In the genomic region with DNA sequence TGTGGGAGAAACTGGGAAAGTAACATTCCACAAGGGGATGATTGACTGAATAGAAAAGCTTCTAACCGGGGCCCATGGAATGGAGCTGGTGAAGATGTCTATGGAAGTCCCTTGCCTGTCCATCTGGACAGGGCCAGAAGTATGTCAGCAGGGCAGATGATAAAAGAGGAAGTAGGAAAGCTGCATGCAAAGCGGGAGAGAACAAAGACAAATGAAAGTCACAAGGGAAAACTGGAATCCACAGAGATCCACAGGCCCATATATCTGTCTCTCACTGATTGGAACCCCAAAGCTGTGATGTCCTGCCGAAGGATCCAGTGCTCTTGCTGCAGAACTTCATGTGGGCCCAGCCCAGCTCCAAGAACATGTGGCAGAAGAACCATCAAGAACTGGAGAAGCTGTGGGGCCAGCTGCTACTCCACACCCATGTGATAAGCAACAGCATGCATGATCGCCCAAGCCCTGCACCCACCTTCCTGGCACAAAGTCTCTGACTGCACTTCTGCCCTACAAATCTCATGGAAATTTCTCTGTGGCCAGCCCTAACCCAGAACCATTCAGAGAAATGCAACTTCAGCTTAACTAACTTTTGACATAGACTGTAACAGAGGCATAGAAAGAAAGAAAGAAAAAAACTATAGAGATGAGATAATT, we compare ENCODE assay signal across 14 cellular contexts.
DNase-seq lines count a peak whose midpoint lies in the region; ATAC-seq and FAIRE-seq lines count a peak whose summit lies in the region.
"Had no signal": no experiment of that assay in that cellular context is flagged by ENCODE, and none has a peak within 500 bp of the region (broad histone marks: within the 10 kb centered on the region; RNA-seq: fewer than 3 reads in every experiment).

No MANE protein-coding gene starts in this region.

- in situ Hi-C loops in ACHN (cut with HindIII; ENCODE audit: low pct_ligation_motif_present, low pct_unique_long_range_greater_than_20kb, low sequenced_read_pairs): no loop called here

- H3K27ac Mint-ChIP-seq in IgD-negative memory B cell: peak overlapping the region; percentile 52 to 88 (median 87)

- peak; percentile 69 for ATAC-seq in HG02763 (IDR thresholded peaks at IDR 0.05; ENCODE audit: unreplicated experiment)

- no peaks in the 10 kb centered on the region for H3K36me3 Mint-ChIP-seq in IgD-negative memory B cell

- H3K27me3 Mint-ChIP-seq in IgD-negative memory B cell: no peaks in the 10 kb centered on the region

- DNase-seq in DMS53 (lab: John Stamatoyannopoulos, UW) (peak; percentile 38), GM19239 (ENCODE audit: insufficient read length, low spot score) (peak; percentile 4), HT-29 (ENCODE audit: low spot score) (no peak), NCI-H146 treated with DMSO at 0.1 percent for 48 hours (lab: John Stamatoyannopoulos, UW; ENCODE audit: unreplicated experiment) (no peak), ACHN (no peak)
- DNase-seq in stimulated activated CD4-positive, alpha-beta T cell treated with anti-CD3 and anti-CD28 coated beads, Interleukin-15, amount 100 ng/mL, for 24 hours: no peak
- DNase-seq: esophagus squamous epithelium; NCI-H1092 treated with DMSO at 0.1 percent for 48 hours; stimulated activated CD4-positive, alpha-beta T cell treated with anti-CD3 and anti-CD28 coated beads, Interleukin-12 subunit alpha, Interleukin-12 subunit beta, amount 100 ng/mL, for 4 hours; stimulated activated naive CD4-positive, alpha-beta T cell had no signal

- FAIRE-seq in GM19239 (lab: Jason Lieb, UNC): peak; percentile 23
- FAIRE-seq: bronchial epithelial cell had no signal

- H3K4me1 Mint-ChIP-seq in IgD-negative memory B cell: peaks cover 29 to 41% (median 37%) of the 10 kb centered on the region in 3 donors
- H3K4me1 Mint-ChIP-seq: neural crest cell had no signal

- no peaks in the 10 kb centered on the region for H3K9me3 Mint-ChIP-seq in IgD-negative memory B cell
- H3K9me3 Mint-ChIP-seq: neural crest cell had no signal

- H3K4me3 Mint-ChIP-seq in IgD-negative memory B cell: peak overlapping the region in 3 of 4 donors; percentile 11 to 32 (median 19)
- H3K4me3 Mint-ChIP-seq: neural crest cell had no signal

Comparison
In these comparisons a context has a peak if more than half of its experiments do, and no peak if none do; other contexts are left out.
1. DNase-seq: peak in DMS53 (single experiment) and GM19239 (single experiment); none in stimulated activated CD4-positive, alpha-beta T cell treated with anti-CD3 and anti-CD28 coated beads, Interleukin-15, amount 100 ng/mL, for 24 hours (single experiment), HT-29 (single experiment), NCI-H146 treated with DMSO at 0.1 percent for 48 hours (single experiment) and ACHN (single experiment).